ENCODE assay signal across 8 cellular contexts in genomic region chr7:135977742-135978066, GRCh38. TPM values are rescaled to one million over a fixed set of nuclear protein-coding genes. Genes with fewer than 3 reads are reported as not detected.
DNase-seq lines count a peak whose midpoint lies in the region; ATAC-seq, FAIRE-seq and TF ChIP-seq lines count a peak whose summit lies in the region.

No MANE protein-coding gene starts in this region.

- ATAC-seq in activated T-cell treated with anti-CD3 and anti-CD28 coated beads, Interleukin-2, amount 50 U/mL, for 4 hours = no peak
- ATAC-seq in HepG2 (no peak), GM21526 (IDR thresholded peaks at IDR 0.05; ENCODE audit: low FRiP score, unreplicated experiment) (no peak)

- TF ChIP-seq POLR2A in HepG2 (IDR thresholded peaks at IDR 0.05; ENCODE audit: insufficient read depth in 1 of 2, low read depth in 2 of 2, low read length in 2 of 2) = no peak

- BruUV-seq in HepG2 (replicated peaks; lab: Mats Ljungman, UMichigan) = no TSS peak

- no peaks in the 10 kb centered on the region for H3K9me3 Mint-ChIP-seq in activated T-cell treated with anti-CD3 and anti-CD28 coated beads, Interleukin-2, amount 50 U/mL, for 4 hours
- H3K9me3 Mint-ChIP-seq in astrocyte (ENCODE audit: unreplicated experiment) = peaks cover 2% of the 10 kb centered on the region

- H3K27me3 Mint-ChIP-seq in activated T-cell treated with anti-CD3 and anti-CD28 coated beads, Interleukin-2, amount 50 U/mL, for 4 hours (ENCODE audit: low read depth) = no peaks in the 10 kb centered on the region
- no peaks in the 10 kb centered on the region for H3K27me3 Mint-ChIP-seq in astrocyte (ENCODE audit: low read depth, unreplicated experiment)

- H3K79me2 ChIP-seq in astrocyte (ENCODE audit: insufficient read depth, low read length) = peaks cover 45% of the 10 kb centered on the region
- H3K79me2 ChIP-seq in HepG2 (ENCODE audit: insufficient read depth, low read length) = peaks cover 41% of the 10 kb centered on the region

- no peaks in the 10 kb centered on the region for H3K9me3 ChIP-seq in astrocyte (ENCODE audit: insufficient read depth, low read depth, low read length)
- H3K9me3 ChIP-seq in HepG2 (ENCODE audit: low read length) = no peaks in the 10 kb centered on the region
- H3K9me3 ChIP-seq in tibial artery = no peaks in the 10 kb centered on the region

- H3K4me1 ChIP-seq in astrocyte (ENCODE audit: insufficient read depth, low read length) (peaks cover 31% of the 10 kb centered on the region), HepG2 (ENCODE audit: insufficient read depth, low read length) (peaks cover 37% of the 10 kb centered on the region), tibial artery (peaks cover 0 to 39% (median 31%) of the 10 kb centered on the region in 4 donors)

- H3K4me2 ChIP-seq in astrocyte (ENCODE audit: low read length) (peak overlapping the region; percentile 90), HepG2 (ENCODE audit: low read depth, low read length) (peak overlapping the region; percentile 90)

- H3K27ac Mint-ChIP-seq in astrocyte (ENCODE audit: unreplicated experiment) = no peak overlapping the region

- peak overlapping the region; percentile 94 for H3K4me3 Mint-ChIP-seq in activated T-cell treated with anti-CD3 and anti-CD28 coated beads, Interleukin-2, amount 50 U/mL, for 4 hours
- H3K4me3 Mint-ChIP-seq in astrocyte (ENCODE audit: unreplicated experiment) = peak overlapping the region; percentile 99

- 38% methylated on average over 6 of the region's 6 CpGs for WGBS in HepG2 (ENCODE audit: low lambda C conversion rate)

- TF ChIP-seq EP300 in HepG2 (IDR thresholded peaks at IDR 0.05; ENCODE audit: low read depth in 2 of 2, low read length in 2 of 2) (no peak), HepG2 (CRISPR knock-in tag; IDR thresholded peaks at IDR 0.05; ENCODE audit: borderline replicate concordance) (no peak)

- peaks cover 74% of the 10 kb centered on the region for H3K4me1 Mint-ChIP-seq in activated T-cell treated with anti-CD3 and anti-CD28 coated beads, Interleukin-2, amount 50 U/mL, for 4 hours (ENCODE audit: low read depth)
- H3K4me1 Mint-ChIP-seq in astrocyte (ENCODE audit: low read depth, unreplicated experiment) = peaks cover 33% of the 10 kb centered on the region

- peaks cover 8% of the 10 kb centered on the region for H3K36me3 Mint-ChIP-seq in activated T-cell treated with anti-CD3 and anti-CD28 coated beads, Interleukin-2, amount 50 U/mL, for 4 hours (ENCODE audit: insufficient read depth)
- H3K36me3 Mint-ChIP-seq in astrocyte (ENCODE audit: low read depth, unreplicated experiment) = no peaks in the 10 kb centered on the region

- H2AFZ ChIP-seq in astrocyte (ENCODE audit: low read depth, low read length) (peak overlapping the region; percentile 84), HepG2 (ENCODE audit: low read length) (peak overlapping the region; percentile 91)

- FAIRE-seq in astrocyte (lab: Jason Lieb, UNC) (no peak), HepG2 (lab: Jason Lieb, UNC) (no peak)

- H3K36me3 ChIP-seq in astrocyte (ENCODE audit: insufficient read depth, low read length) (no peaks in the 10 kb centered on the region), HepG2 (replicated peaks in 1 of 2; ENCODE audit: control insufficient read depth in 1 of 2, insufficient read depth in 2 of 2, low read length in 2 of 2) (peaks cover 0 to 1% of the 10 kb centered on the region in 2 experiments; a peak in 1 of 5 replicates), tibial artery (no peaks in the 10 kb centered on the region)

- no peak for TF ChIP-seq RAD21 in HepG2 (CRISPR knock-in tag; IDR thresholded peaks at IDR 0.05)

- peak overlapping the region; percentile 7 for H3K27ac ChIP-seq in astrocyte (ENCODE audit: low read depth, low read length)
- no peak overlapping the region for H3K27ac ChIP-seq in HepG2 (ENCODE audit: extremely low read length, insufficient read depth, low read length)
- peak overlapping the region; percentile 83 to 85 for H3K27ac ChIP-seq in tibial artery

- CTCF ChIA-PET in HepG2 (lab: Yijun Ruan, JAX; ENCODE audit: low intra/inter-chr PET ratio, low total read pairs) = no interaction called here

- TF ChIP-seq CTCF in astrocyte (IDR thresholded peaks at IDR 0.05; ENCODE audit: insufficient read depth, low read depth, low read length) (no peak), HepG2 (CRISPR knock-in tag; IDR thresholded peaks at IDR 0.05) (no peak), tibial artery (IDR thresholded peaks at IDR 0.05) (no peak)

- peak overlapping the region; percentile 94 for H3K4me3 ChIP-seq in astrocyte (ENCODE audit: insufficient read depth, low read depth, low read length)
- H3K4me3 ChIP-seq in HepG2 (replicated peaks in 1 of 3; ENCODE audit: insufficient read depth in 1 of 3, low read depth in 2 of 3, low read length in 3 of 3) = peak overlapping the region; percentile 98 to 100 (median 100)
- H3K4me3 ChIP-seq in tibial artery = peak overlapping the region; percentile 85 to 87

- DNase-seq in activated T-cell treated with anti-CD3 and anti-CD28 coated beads, Interleukin-2, amount 50 U/mL, for 4 hours = no peak
- DNase-seq in activated T-cell treated with anti-CD3 and anti-CD28 coated beads for 4 hours (no peak), astrocyte (ENCODE audit: low read depth) (no peak), HepG2 (ENCODE audit: low spot score) (no peak), tibial artery (no peak), COLO668 (lab: John Stamatoyannopoulos, UW; ENCODE audit: unreplicated experiment) (no peak), Ammon's horn (ENCODE audit: low spot score) (no peak)

- H3K9ac ChIP-seq in astrocyte (ENCODE audit: low read length) (no peak overlapping the region), HepG2 (ENCODE audit: insufficient read depth, low read depth, low read length) (peak overlapping the region; percentile 33; the same call in 1 of the 2 replicates)

- in situ Hi-C loops in HepG2 (cut with HindIII; ENCODE audit: extremely low pct_ligation_motif_present, low pct_unique_long_range_greater_than_20kb) = no loop called here

- H3K27me3 ChIP-seq in astrocyte (ENCODE audit: insufficient read depth, low read length) = no peaks in the 10 kb centered on the region
- H3K27me3 ChIP-seq in HepG2 (ENCODE audit: control insufficient read depth in 1 of 2, insufficient read depth in 2 of 2, low read length in 2 of 2) = no peaks in the 10 kb centered on the region; a peak in 1 of 5 replicates
- H3K27me3 ChIP-seq in tibial artery = no peaks in the 10 kb centered on the region

- POLR2A ChIA-PET in HepG2 (lab: Yijun Ruan, JAX) = no interaction called here

- intact Hi-C loops in HepG2 (cut with micrococcal nuclease; ENCODE audit: unreplicated experiment) = loop anchor here (5.0 kb wide), 1 partner anchor 305 kb away; no protein-coding TSS in a partner anchor
- intact Hi-C loops in tibial artery (cut with DNase I; ENCODE audit: low total_unique reads) = loop anchor here (5.0 kb wide), 1 partner anchor 315 kb away; the partner anchor contains the start of gene STMP1

- H4K20me1 ChIP-seq in astrocyte (ENCODE audit: insufficient read depth, low read length) (peaks cover 37% of the 10 kb centered on the region), HepG2 (ENCODE audit: insufficient read depth, low read length) (no peaks in the 10 kb centered on the region)

TF ChIP-seq in HepG2, 621 proteins besides CTCF, POLR2A, EP300 and RAD21:
- TF ChIP-seq PHF8 (CRISPR knock-in tag; IDR thresholded peaks at IDR 0.05) = no peak
- peak; percentile 89 for TF ChIP-seq ZNF770 (CRISPR knock-in tag; IDR thresholded peaks at IDR 0.05)

RNA-seq across cellular contexts. Expression of gene MTPN, which starts 0.5 kb away (rescaled TPM):
- total RNA-seq in activated T-cell treated with anti-CD3 and anti-CD28 coated beads, Interleukin-2, amount 50 U/mL, for 4 hours = 100 to 1,000 TPM; 139 to 152 (median 143) TPM
- total RNA-seq in astrocyte = 173 and 183 TPM in 2 replicates
- 71.7 and 119 TPM in 2 replicates for total RNA-seq in HepG2 (2016; rRNA removed; fragmentation: Illumina TruSeq; extraction: Trizol)
- 5.7 and 5.9 TPM in 2 replicates for total RNA-seq in HepG2 (2016; cell fraction: cytosol; rRNA removed; fragmentation: Illumina TruSeq; extraction: Trizol; ENCODE audit: low read depth)
- total RNA-seq in HepG2 (2016; cell fraction: insoluble cytoplasmic fraction; rRNA removed; fragmentation: Illumina TruSeq; extraction: Trizol) = 72.1 and 120 TPM in 2 replicates
- 39.9 and 40.8 TPM in 2 replicates for total RNA-seq in HepG2 (2016; cell fraction: membrane; rRNA removed; fragmentation: Illumina TruSeq; extraction: Trizol)
- 33.8 and 35.3 TPM in 2 replicates for total RNA-seq in HepG2 (2016; cell fraction: nucleus; rRNA removed; fragmentation: Illumina TruSeq; extraction: Trizol)
- polyA plus RNA-seq in HepG2 (2011; rRNA removed) = 25.6 and 31.1 TPM in 2 replicates
- polyA plus RNA-seq in HepG2 (2011; cell fraction: cytosol; rRNA removed) = 15.2 and 21.5 TPM in 2 replicates
- polyA plus RNA-seq in HepG2 (2011; cell fraction: nucleus; rRNA removed) = 8.0 and 9.7 TPM in 2 replicates
- 39.5 and 49.7 TPM in 2 replicates for polyA plus RNA-seq in HepG2 (2012)
- polyA plus RNA-seq in HepG2 (2016; cell fraction: cytosol; fragmentation: Illumina TruSeq; extraction: Trizol; ENCODE audit: low read depth) = 3.8 and 3.9 TPM in 2 replicates
- 122 and 125 TPM in 2 replicates for polyA plus RNA-seq in HepG2 (2016; cell fraction: insoluble cytoplasmic fraction; fragmentation: Illumina TruSeq; extraction: Trizol; ENCODE audit: low read depth)
- 23.7 and 24.3 TPM in 2 replicates for polyA plus RNA-seq in HepG2 (2016; cell fraction: membrane; fragmentation: Illumina TruSeq; extraction: Trizol; ENCODE audit: low read depth)
- polyA plus RNA-seq in HepG2 (2016; cell fraction: nucleus; fragmentation: Illumina TruSeq; extraction: Trizol; ENCODE audit: insufficient read depth, low read depth) = 32.0 and 35.0 TPM in 2 replicates
- 59.8 and 73.4 TPM in 2 replicates for polyA minus RNA-seq in HepG2 (2011; rRNA and poly(A)+ RNA removed; ENCODE audit: low replicate concordance)
- polyA minus RNA-seq in HepG2 (2011; cell fraction: cytosol; rRNA and poly(A)+ RNA removed) = 55.1 and 57.2 TPM in 2 replicates
- 25.1 and 29.2 TPM in 2 replicates for polyA minus RNA-seq in HepG2 (2011; cell fraction: nucleus; rRNA and poly(A)+ RNA removed)
